Comparison of ENCODE assay signal across 8 cellular contexts in the genomic region with DNA sequence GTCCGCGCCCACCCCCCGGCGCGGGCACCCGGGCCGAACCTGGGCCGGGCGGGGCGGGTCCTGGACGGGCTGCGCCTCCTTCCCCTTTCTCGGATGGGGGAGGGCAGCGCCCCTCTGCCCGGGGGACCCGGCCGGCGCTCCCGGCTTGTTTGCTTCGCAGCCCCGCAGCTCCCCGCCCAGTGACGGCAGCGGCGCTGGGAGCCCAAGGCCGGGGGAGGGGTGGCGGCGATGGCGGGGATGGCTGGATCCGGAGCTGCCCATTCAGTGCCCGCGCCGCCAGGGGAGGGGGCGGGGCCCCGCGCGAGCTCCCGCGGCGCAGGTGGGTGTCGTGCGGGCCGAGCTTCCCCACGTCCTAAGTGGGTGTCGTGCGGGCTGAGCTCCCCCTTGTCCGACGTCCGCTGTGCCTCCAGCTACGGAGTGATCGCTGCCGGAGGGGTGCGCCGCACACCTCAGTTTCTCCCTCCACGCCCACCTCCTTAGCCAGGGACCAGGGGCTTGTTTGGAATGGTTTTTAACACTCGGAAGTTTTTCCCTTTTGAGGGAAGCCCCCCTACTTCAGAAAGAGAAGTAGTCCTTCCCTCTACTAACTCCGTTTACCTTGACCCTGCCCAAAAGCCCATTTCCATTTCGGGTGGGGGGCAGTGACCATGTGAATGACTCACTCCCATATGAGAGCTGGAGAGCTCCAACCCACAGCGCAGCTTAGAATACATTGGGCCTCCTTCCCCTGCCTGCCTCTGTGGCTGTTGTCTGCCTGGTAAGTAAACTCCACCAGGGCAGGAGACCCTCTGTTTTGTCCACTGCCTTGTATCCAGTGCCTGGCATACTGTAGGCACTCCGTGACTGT. TPM values are rescaled to one million over a fixed set of nuclear protein-coding genes. Genes with fewer than 3 reads are reported as not detected.
A peak's percentile ranks its signal among the peaks of the same experiment; 100 is the strongest.
DNase-seq lines count a peak whose midpoint lies in the region; ATAC-seq and TF ChIP-seq lines count a peak whose summit lies in the region.

No MANE protein-coding gene starts in this region.

- H3K4me3 ChIP-seq in AG10803 (ENCODE audit: low read length), result peak overlapping the region; percentile 93

- H3K27ac Mint-ChIP-seq in endothelial cell (ENCODE audit: unreplicated experiment), result peak overlapping the region; percentile 64
- peak overlapping the region; percentile 60 for H3K27ac Mint-ChIP-seq in stimulated activated effector memory CD8-positive, alpha-beta T cell treated with anti-CD3 and anti-CD28 coated beads, Interleukin-12 subunit alpha, Interleukin-12 subunit beta, amount 100 ng/mL, for 72 hours

- peaks cover 10% of the 10 kb centered on the region for H3K36me3 Mint-ChIP-seq in endothelial cell (ENCODE audit: low read depth, unreplicated experiment)
- H3K36me3 Mint-ChIP-seq in stimulated activated effector memory CD8-positive, alpha-beta T cell treated with anti-CD3 and anti-CD28 coated beads, Interleukin-12 subunit alpha, Interleukin-12 subunit beta, amount 100 ng/mL, for 72 hours, result peaks cover 9% of the 10 kb centered on the region

- ATAC-seq in stimulated activated effector memory CD8-positive, alpha-beta T cell treated with anti-CD3 and anti-CD28 coated beads, Interleukin-12 subunit alpha, Interleukin-12 subunit beta, amount 100 ng/mL, for 72 hours, result peak; percentile 63
- no peak for ATAC-seq in HG02571 (IDR thresholded peaks at IDR 0.05; ENCODE audit: unreplicated experiment)

- TF ChIP-seq CTCF in AG10803 (conservative IDR thresholded peaks at IDR 0.05; ENCODE audit: low read length) (no peak), endothelial cell (IDR thresholded peaks at IDR 0.05; ENCODE audit: unreplicated experiment) (no peak)

- H3K9me3 Mint-ChIP-seq in endothelial cell (ENCODE audit: unreplicated experiment), result no peaks in the 10 kb centered on the region
- H3K9me3 Mint-ChIP-seq in stimulated activated effector memory CD8-positive, alpha-beta T cell treated with anti-CD3 and anti-CD28 coated beads, Interleukin-12 subunit alpha, Interleukin-12 subunit beta, amount 100 ng/mL, for 72 hours, result no peaks in the 10 kb centered on the region

- H3K4me3 Mint-ChIP-seq in endothelial cell (ENCODE audit: unreplicated experiment), result peak overlapping the region; percentile 93
- peak overlapping the region; percentile 100 for H3K4me3 Mint-ChIP-seq in stimulated activated effector memory CD8-positive, alpha-beta T cell treated with anti-CD3 and anti-CD28 coated beads, Interleukin-12 subunit alpha, Interleukin-12 subunit beta, amount 100 ng/mL, for 72 hours

- H3K4me1 Mint-ChIP-seq in endothelial cell (ENCODE audit: unreplicated experiment), result peaks cover 12% of the 10 kb centered on the region
- H3K4me1 Mint-ChIP-seq in stimulated activated effector memory CD8-positive, alpha-beta T cell treated with anti-CD3 and anti-CD28 coated beads, Interleukin-12 subunit alpha, Interleukin-12 subunit beta, amount 100 ng/mL, for 72 hours, result peaks cover 5% of the 10 kb centered on the region

- TF ChIP-seq POLR2A in GM19099 (IDR thresholded peaks at IDR 0.05; ENCODE audit: extremely low read depth, insufficient read length, low read depth), result peak; percentile 10

- DNase-seq in AG10803 (ENCODE audit: low read depth) (peak; percentile 43), NCI-H146 treated with DMSO at 0.1 percent for 48 hours (lab: John Stamatoyannopoulos, UW; ENCODE audit: unreplicated experiment) (peak; percentile 34), endothelial cell (ENCODE audit: low spot score) (peak; percentile 59), midbrain (lab: John Stamatoyannopoulos, UW) (peak; percentile 30)
- DNase-seq in activated CD8-positive, alpha-beta memory T cell treated with anti-CD3 and anti-CD28 coated beads for 48 hours (ENCODE audit: low read depth in 2 of 3, low spot score in 2 of 3), result peak in 2 of 3 experiments; percentile 23 to 37
- peak; percentile 48 to 74 for DNase-seq in stimulated activated effector memory CD8-positive, alpha-beta T cell treated with anti-CD3 and anti-CD28 coated beads, Interleukin-12 subunit alpha, Interleukin-12 subunit beta, amount 100 ng/mL, for 72 hours (ENCODE audit: low spot score in 2 of 2)

- peaks cover 10% of the 10 kb centered on the region for H3K27me3 Mint-ChIP-seq in endothelial cell (ENCODE audit: unreplicated experiment)

RNA-seq across cellular contexts. Expression of a gene that starts 0.7 kb away (rescaled TPM):
- 65.4 TPM for total RNA-seq in endothelial cell (ENCODE audit: unreplicated experiment)

RNA-seq across cellular contexts. Expression of a gene that starts 1.8 kb away (rescaled TPM):
- total RNA-seq in endothelial cell (ENCODE audit: unreplicated experiment), result 20.9 TPM

RNA-seq across cellular contexts. Expression of a gene that starts 34.3 kb away (rescaled TPM):
- total RNA-seq in endothelial cell (ENCODE audit: unreplicated experiment), result 27.8 TPM

RNA-seq across cellular contexts. Expression of a gene that starts 34.4 kb away (rescaled TPM):
- total RNA-seq in endothelial cell (ENCODE audit: unreplicated experiment), result 38.1 TPM
